Comparison of ENCODE assay signal across 8 cellular contexts in genomic region chr1:6127587-6128163, GRCh38. TPM values are rescaled to one million over a fixed set of nuclear protein-coding genes. Genes with fewer than 3 reads are reported as not detected.
DNase-seq lines count a peak whose midpoint lies in the region.

No MANE protein-coding gene starts in this region.

- peaks cover 0 to 2% (median under 1%) of the 10 kb centered on the region in 4 donors for H3K4me1 Mint-ChIP-seq in CD4-positive, alpha-beta memory T cell

- no peaks in the 10 kb centered on the region for H3K36me3 Mint-ChIP-seq in CD4-positive, alpha-beta memory T cell

- H3K27ac ChIP-seq in CD4-positive, alpha-beta memory T cell (ENCODE audit: low read depth, low read length), result no peak overlapping the region

- peaks cover 2 to 3% of the 10 kb centered on the region in 2 donors for H3K27me3 Mint-ChIP-seq in CD4-positive, alpha-beta memory T cell

- peak; percentile 61 to 77 (median 69) for DNase-seq in CD4-positive, alpha-beta memory T cell
- DNase-seq in NCI-H128 (lab: John Stamatoyannopoulos, UW; ENCODE audit: unreplicated experiment) (peak; percentile 5), myocyte (ENCODE audit: low read depth) (peak; percentile 42), NCI-H345 (lab: John Stamatoyannopoulos, UW) (no peak), epidermal melanocyte (ENCODE audit: insufficient read length, low spot score) (no peak)
- DNase-seq in activated CD4-positive, alpha-beta T cell treated with anti-CD3 and anti-CD28 coated beads, Interleukin-2, amount 50 U/mL, for 48 hours, result peak; percentile 75 to 76
- DNase-seq in effector CD4-positive, alpha-beta T cell, result peak; percentile 60
- DNase-seq in stimulated activated CD8-positive, alpha-beta memory T cell treated with anti-CD3 and anti-CD28 coated beads, Interleukin-7, amount 100 ng/mL, for 1 hour (ENCODE audit: low read depth in 2 of 2), result peak; percentile 27 to 41

- peak overlapping the region in 2 of 8 donors; percentile 31 to 55 for H3K4me3 Mint-ChIP-seq in CD4-positive, alpha-beta memory T cell

- no peaks in the 10 kb centered on the region for H3K9me3 ChIP-seq in CD4-positive, alpha-beta memory T cell (ENCODE audit: control insufficient read depth in 1 of 2, low read length in 2 of 2)

- POLR2A ChIA-PET in CD4-positive, alpha-beta memory T cell (lab: Charles Lee; ENCODE audit: partially characterized antibody), result no interaction called here

- no peaks in the 10 kb centered on the region for H3K27me3 ChIP-seq in CD4-positive, alpha-beta memory T cell (ENCODE audit: insufficient read depth, low read length)

- H3K36me3 ChIP-seq in CD4-positive, alpha-beta memory T cell (ENCODE audit: insufficient read depth, low read length), result no peaks in the 10 kb centered on the region

- intact Hi-C loops in CD4-positive, alpha-beta memory T cell (cut with micrococcal nuclease), result no loop called here

- peaks cover 0 to 8% (median 4%) of the 10 kb centered on the region in 8 donors for H3K9me3 Mint-ChIP-seq in CD4-positive, alpha-beta memory T cell

- H3K4me3 ChIP-seq in CD4-positive, alpha-beta memory T cell (ENCODE audit: low read length in 2 of 2), result no peak overlapping the region

- H3K4me1 ChIP-seq in CD4-positive, alpha-beta memory T cell (ENCODE audit: insufficient read depth, low read length), result no peaks in the 10 kb centered on the region

- CTCF ChIA-PET in CD4-positive, alpha-beta memory T cell (lab: Charles Lee; ENCODE audit: partially characterized antibody), result no interaction called here

- H3K27ac Mint-ChIP-seq in CD4-positive, alpha-beta memory T cell, result no peak overlapping the region

RNA-seq across cellular contexts. Expression of gene CHD5, which starts 52.4 kb away (rescaled TPM):
- total RNA-seq in CD4-positive, alpha-beta memory T cell, result under 1 TPM; 0.06 to 0.17 TPM
- polyA plus RNA-seq in CD4-positive, alpha-beta memory T cell, result not detected
- 0.10 TPM in 1 of 2 replicates, not detected in the other for total RNA-seq in myocyte
- 0.03 TPM for polyA plus RNA-seq in myocyte (2012)

Comparison
In these comparisons a context has a peak if more than half of its experiments do, and no peak if none do; other contexts are left out.
1. DNase-seq: peak in CD4-positive, alpha-beta memory T cell (5 of 5), NCI-H128 (single experiment), activated CD4-positive, alpha-beta T cell treated with anti-CD3 and anti-CD28 coated beads, Interleukin-2, amount 50 U/mL, for 48 hours (2 of 2), effector CD4-positive, alpha-beta T cell (single experiment), myocyte (single experiment) and stimulated activated CD8-positive, alpha-beta memory T cell treated with anti-CD3 and anti-CD28 coated beads, Interleukin-7, amount 100 ng/mL, for 1 hour (2 of 2); none in NCI-H345 (single experiment) and epidermal melanocyte (single experiment).